Comparison of ENCODE assay signal across 1 cellular context in the genomic region with DNA sequence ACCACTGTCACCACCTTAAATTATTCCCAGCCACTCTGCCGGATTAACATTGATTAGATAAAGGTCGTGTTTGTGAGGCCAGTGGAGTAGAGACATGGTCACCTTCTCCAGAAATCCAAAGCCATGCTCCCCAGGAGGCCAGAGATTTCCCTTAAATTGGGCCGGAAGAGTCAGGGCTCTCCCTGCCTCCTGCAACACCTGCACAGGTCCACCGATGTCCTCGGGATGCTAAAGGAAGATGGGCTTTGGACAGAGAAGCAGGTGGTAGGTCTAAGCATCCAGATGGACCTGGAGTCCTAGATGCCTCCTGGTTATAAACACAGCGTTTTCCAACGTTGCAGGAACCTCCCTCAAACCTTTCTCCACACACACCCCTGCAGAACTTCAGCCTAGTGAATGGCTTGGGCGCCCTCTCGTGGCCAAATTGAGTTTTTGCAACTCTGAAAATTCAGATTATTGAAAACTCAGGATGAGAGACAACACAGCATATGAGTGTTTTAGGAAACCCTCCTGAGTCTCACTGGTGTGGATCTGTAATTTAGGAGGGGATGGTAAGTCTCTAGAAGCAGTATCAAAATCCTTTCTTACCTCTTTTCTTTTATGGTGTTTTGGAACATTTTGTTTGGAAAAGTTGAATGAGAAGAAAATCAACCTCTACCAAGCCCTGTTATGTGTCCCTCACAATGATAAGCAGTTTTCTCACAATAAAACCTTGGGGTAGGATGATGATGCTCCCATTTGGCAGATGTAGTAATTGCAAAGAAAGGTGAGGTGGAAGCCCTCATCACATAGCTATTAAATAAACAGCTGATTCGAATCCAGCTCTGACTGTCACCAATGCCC.
TF ChIP-seq lines count a peak whose summit lies in the region.

No MANE protein-coding gene starts in this region.

TF ChIP-seq in H1, 55 proteins besides CTCF, POLR2A, EP300 and RAD21 (continued from another document):
- TF ChIP-seq, protein P1, sequence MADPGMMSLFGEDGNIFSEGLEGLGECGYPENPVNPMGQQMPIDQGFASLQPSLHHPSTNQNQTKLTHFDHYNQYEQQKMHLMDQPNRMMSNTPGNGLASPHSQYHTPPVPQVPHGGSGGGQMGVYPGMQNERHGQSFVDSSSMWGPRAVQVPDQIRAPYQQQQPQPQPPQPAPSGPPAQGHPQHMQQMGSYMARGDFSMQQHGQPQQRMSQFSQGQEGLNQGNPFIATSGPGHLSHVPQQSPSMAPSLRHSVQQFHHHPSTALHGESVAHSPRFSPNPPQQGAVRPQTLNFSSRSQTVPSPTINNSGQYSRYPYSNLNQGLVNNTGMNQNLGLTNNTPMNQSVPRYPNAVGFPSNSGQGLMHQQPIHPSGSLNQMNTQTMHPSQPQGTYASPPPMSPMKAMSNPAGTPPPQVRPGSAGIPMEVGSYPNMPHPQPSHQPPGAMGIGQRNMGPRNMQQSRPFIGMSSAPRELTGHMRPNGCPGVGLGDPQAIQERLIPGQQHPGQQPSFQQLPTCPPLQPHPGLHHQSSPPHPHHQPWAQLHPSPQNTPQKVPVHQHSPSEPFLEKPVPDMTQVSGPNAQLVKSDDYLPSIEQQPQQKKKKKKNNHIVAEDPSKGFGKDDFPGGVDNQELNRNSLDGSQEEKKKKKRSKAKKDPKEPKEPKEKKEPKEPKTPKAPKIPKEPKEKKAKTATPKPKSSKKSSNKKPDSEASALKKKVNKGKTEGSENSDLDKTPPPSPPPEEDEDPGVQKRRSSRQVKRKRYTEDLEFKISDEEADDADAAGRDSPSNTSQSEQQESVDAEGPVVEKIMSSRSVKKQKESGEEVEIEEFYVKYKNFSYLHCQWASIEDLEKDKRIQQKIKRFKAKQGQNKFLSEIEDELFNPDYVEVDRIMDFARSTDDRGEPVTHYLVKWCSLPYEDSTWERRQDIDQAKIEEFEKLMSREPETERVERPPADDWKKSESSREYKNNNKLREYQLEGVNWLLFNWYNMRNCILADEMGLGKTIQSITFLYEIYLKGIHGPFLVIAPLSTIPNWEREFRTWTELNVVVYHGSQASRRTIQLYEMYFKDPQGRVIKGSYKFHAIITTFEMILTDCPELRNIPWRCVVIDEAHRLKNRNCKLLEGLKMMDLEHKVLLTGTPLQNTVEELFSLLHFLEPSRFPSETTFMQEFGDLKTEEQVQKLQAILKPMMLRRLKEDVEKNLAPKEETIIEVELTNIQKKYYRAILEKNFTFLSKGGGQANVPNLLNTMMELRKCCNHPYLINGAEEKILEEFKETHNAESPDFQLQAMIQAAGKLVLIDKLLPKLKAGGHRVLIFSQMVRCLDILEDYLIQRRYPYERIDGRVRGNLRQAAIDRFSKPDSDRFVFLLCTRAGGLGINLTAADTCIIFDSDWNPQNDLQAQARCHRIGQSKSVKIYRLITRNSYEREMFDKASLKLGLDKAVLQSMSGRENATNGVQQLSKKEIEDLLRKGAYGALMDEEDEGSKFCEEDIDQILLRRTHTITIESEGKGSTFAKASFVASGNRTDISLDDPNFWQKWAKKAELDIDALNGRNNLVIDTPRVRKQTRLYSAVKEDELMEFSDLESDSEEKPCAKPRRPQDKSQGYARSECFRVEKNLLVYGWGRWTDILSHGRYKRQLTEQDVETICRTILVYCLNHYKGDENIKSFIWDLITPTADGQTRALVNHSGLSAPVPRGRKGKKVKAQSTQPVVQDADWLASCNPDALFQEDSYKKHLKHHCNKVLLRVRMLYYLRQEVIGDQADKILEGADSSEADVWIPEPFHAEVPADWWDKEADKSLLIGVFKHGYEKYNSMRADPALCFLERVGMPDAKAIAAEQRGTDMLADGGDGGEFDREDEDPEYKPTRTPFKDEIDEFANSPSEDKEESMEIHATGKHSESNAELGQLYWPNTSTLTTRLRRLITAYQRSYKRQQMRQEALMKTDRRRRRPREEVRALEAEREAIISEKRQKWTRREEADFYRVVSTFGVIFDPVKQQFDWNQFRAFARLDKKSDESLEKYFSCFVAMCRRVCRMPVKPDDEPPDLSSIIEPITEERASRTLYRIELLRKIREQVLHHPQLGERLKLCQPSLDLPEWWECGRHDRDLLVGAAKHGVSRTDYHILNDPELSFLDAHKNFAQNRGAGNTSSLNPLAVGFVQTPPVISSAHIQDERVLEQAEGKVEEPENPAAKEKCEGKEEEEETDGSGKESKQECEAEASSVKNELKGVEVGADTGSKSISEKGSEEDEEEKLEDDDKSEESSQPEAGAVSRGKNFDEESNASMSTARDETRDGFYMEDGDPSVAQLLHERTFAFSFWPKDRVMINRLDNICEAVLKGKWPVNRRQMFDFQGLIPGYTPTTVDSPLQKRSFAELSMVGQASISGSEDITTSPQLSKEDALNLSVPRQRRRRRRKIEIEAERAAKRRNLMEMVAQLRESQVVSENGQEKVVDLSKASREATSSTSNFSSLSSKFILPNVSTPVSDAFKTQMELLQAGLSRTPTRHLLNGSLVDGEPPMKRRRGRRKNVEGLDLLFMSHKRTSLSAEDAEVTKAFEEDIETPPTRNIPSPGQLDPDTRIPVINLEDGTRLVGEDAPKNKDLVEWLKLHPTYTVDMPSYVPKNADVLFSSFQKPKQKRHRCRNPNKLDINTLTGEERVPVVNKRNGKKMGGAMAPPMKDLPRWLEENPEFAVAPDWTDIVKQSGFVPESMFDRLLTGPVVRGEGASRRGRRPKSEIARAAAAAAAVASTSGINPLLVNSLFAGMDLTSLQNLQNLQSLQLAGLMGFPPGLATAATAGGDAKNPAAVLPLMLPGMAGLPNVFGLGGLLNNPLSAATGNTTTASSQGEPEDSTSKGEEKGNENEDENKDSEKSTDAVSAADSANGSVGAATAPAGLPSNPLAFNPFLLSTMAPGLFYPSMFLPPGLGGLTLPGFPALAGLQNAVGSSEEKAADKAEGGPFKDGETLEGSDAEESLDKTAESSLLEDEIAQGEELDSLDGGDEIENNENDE (IDR thresholded peaks at IDR 0.05; ENCODE audit: insufficient replicate concordance, low read length) = no peak
